In the genomic region with DNA sequence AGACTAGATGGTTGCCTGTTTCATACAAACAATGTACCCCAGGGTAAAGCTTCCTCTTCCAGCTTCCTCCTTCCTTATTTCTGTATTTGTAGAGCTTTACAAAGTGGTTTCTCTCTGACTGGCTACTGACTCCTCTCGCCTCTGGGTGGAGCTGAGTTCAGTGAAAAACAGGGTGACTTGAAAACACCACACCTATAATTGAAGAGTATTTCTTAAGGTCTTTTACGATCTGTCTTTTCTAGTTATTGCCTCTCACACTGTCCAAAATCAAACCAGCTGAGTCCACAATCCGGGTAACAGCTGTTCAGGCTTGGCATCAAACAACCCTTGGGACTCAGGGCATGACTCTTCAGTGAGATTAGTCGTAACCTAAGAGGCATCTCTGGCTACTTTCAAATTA, we compare ENCODE assay signal across 9 cellular contexts.
A peak's percentile ranks its signal among the peaks of the same experiment; 100 is the strongest.
DNase-seq lines count a peak whose midpoint lies in the region; ATAC-seq and TF ChIP-seq lines count a peak whose summit lies in the region.
"Had no signal": no experiment of that assay in that cellular context is flagged by ENCODE, and none has a peak within 500 bp of the region (broad histone marks: within the 10 kb centered on the region; RNA-seq: fewer than 3 reads in every experiment).

No MANE protein-coding gene starts in this region.

- no peaks in the 10 kb centered on the region for H3K36me3 ChIP-seq in WERI-Rb-1

- DNase-seq in DMS 273 (lab: John Stamatoyannopoulos, UW; ENCODE audit: unreplicated experiment) (peak; percentile 63), DMS 273 treated with DMSO at 0.1 percent for 48 hours (lab: John Stamatoyannopoulos, UW) (no peak), WERI-Rb-1 (no peak), myocyte (ENCODE audit: low read depth) (peak; percentile 92), iPS-NIHi7 (ENCODE audit: extremely low spot score) (no peak), RWPE1 (ENCODE audit: low spot score) (no peak)

- H3K27me3 ChIP-seq in WERI-Rb-1 (ENCODE audit: insufficient read depth, low read depth, severe bottlenecking), result no peaks in the 10 kb centered on the region

- no peaks in the 10 kb centered on the region for H3K9me3 ChIP-seq in WERI-Rb-1 (ENCODE audit: severe bottlenecking)

- TF ChIP-seq CTCF in WERI-Rb-1 (IDR thresholded peaks at IDR 0.05; ENCODE audit: low read depth, low read length) (0 out of 2 replicates have a peak, but pooled peaks have one; percentile 9), RWPE1 (conservative IDR thresholded peaks at IDR 0.05; ENCODE audit: low read depth) (no peak)

- POLR2A ChIA-PET in RWPE1 (lab: Yijun Ruan, JAX; ENCODE audit: low non-redundant PET), result interaction anchor here (0.7 kb wide), 1 partner anchor 29 kb away, joined by 3 read pairs; no protein-coding TSS in a partner anchor

- ATAC-seq in HG03064 (IDR thresholded peaks at IDR 0.05; ENCODE audit: low read depth, unreplicated experiment), result peak; percentile 66
- ATAC-seq in HG03457 (IDR thresholded peaks at IDR 0.05; ENCODE audit: unreplicated experiment), result no peak

- H3K27ac ChIP-seq in WERI-Rb-1, result no peak overlapping the region
- no peak overlapping the region for H3K27ac ChIP-seq in RWPE1
- H3K27ac ChIP-seq: 22Rv1 had no signal

- CTCF ChIA-PET in RWPE1 (lab: Yijun Ruan, JAX), result interaction anchor here (0.7 kb wide), 2 partner anchors 106 to 139 kb away, joined by 3 read pairs; no protein-coding TSS in a partner anchor

- H3K4me3 ChIP-seq in WERI-Rb-1 (ENCODE audit: low read depth, low read length), result no peak overlapping the region

Comparison
In these comparisons a context has a peak if more than half of its experiments do, and no peak if none do; other contexts are left out.
1. DNase-seq: peak in DMS 273 (single experiment) and myocyte (single experiment); none in DMS 273 treated with DMSO at 0.1 percent for 48 hours (single experiment), WERI-Rb-1 (single experiment), iPS-NIHi7 (single experiment) and RWPE1 (single experiment).